25 cellular contexts compared by ENCODE assay signal in genomic region chr3:150612494-150612893, GRCh38. TPM values are rescaled to one million over a fixed set of nuclear protein-coding genes. Genes with fewer than 3 reads are reported as not detected.
A peak's percentile ranks its signal among the peaks of the same experiment; 100 is the strongest.
DNase-seq lines count a peak whose midpoint lies in the region; ATAC-seq, FAIRE-seq and TF ChIP-seq lines count a peak whose summit lies in the region.
"Had no signal": no experiment of that assay in that cellular context is flagged by ENCODE, and none has a peak within 500 bp of the region (broad histone marks: within the 10 kb centered on the region; RNA-seq: fewer than 3 reads in every experiment).

No MANE protein-coding gene starts in this region.

- no peak overlapping the region for H3K27ac ChIP-seq in CD4-positive, alpha-beta T cell (ENCODE audit: low read depth, low read length)
- no peak overlapping the region for H3K27ac ChIP-seq in KMS-11
- H3K27ac ChIP-seq in K562 (ENCODE audit: extremely low read depth, low read depth, low read length): 0 out of 3 replicates have a peak overlapping the region, but pooled peaks have one; percentile 17
- H3K27ac ChIP-seq: PC-9, RWPE1 had no signal

- H3K4me1 Mint-ChIP-seq in activated CD8-positive, alpha-beta T cell treated with anti-CD3 and anti-CD28 coated beads for 36 hours (ENCODE audit: low read depth): peaks cover 68% of the 10 kb centered on the region
- peaks cover 50% of the 10 kb centered on the region for H3K4me1 Mint-ChIP-seq in activated CD8-positive, alpha-beta T cell treated with anti-CD3 and anti-CD28 coated beads, Interleukin-2, amount 10 ng/mL, durations not matched to agents 7 days and 5 days (ENCODE audit: low read depth)
- peaks cover 71% of the 10 kb centered on the region for H3K4me1 Mint-ChIP-seq in CD4-positive, alpha-beta T cell (ENCODE audit: low read depth)

- H3K9me3 Mint-ChIP-seq in activated CD8-positive, alpha-beta T cell treated with anti-CD3 and anti-CD28 coated beads for 36 hours: no peaks in the 10 kb centered on the region
- peaks cover 5% of the 10 kb centered on the region for H3K9me3 Mint-ChIP-seq in activated CD8-positive, alpha-beta T cell treated with anti-CD3 and anti-CD28 coated beads, Interleukin-2, amount 10 ng/mL, durations not matched to agents 7 days and 5 days (ENCODE audit: insufficient read depth)
- H3K9me3 Mint-ChIP-seq in CD4-positive, alpha-beta T cell: no peaks in the 10 kb centered on the region

- H3K9me1 ChIP-seq in K562 (ENCODE audit: control insufficient read depth, insufficient read depth, low read length): no peaks in the 10 kb centered on the region

- no TSS peak for BruUV-seq in K562 (replicated peaks; lab: Mats Ljungman, UMichigan)

- H3K79me2 ChIP-seq in KMS-11 (ENCODE audit: insufficient read depth, low read depth) (peaks cover 82% of the 10 kb centered on the region), K562 (ENCODE audit: control insufficient read depth, insufficient read depth, low read length) (peaks cover 82% of the 10 kb centered on the region)

- no peak for TF ChIP-seq POLR2A in K562 (conservative IDR thresholded peaks at IDR 0.05)

- no peaks in the 10 kb centered on the region for H3K9me3 ChIP-seq in CD4-positive, alpha-beta T cell (ENCODE audit: control insufficient read depth, low read length)
- no peaks in the 10 kb centered on the region for H3K9me3 ChIP-seq in K562 (replicated peaks; ENCODE audit: control insufficient read depth, insufficient read depth, low read depth, low read length)
- H3K9me3 ChIP-seq: BE2C had no signal

- peaks cover 51% of the 10 kb centered on the region for H3K36me3 Mint-ChIP-seq in activated CD8-positive, alpha-beta T cell treated with anti-CD3 and anti-CD28 coated beads for 36 hours (ENCODE audit: low read depth)
- H3K36me3 Mint-ChIP-seq in activated CD8-positive, alpha-beta T cell treated with anti-CD3 and anti-CD28 coated beads, Interleukin-2, amount 10 ng/mL, durations not matched to agents 7 days and 5 days (ENCODE audit: low read depth): peaks cover 44% of the 10 kb centered on the region
- peaks cover 78% of the 10 kb centered on the region for H3K36me3 Mint-ChIP-seq in CD4-positive, alpha-beta T cell (ENCODE audit: low read depth)

- TF ChIP-seq EP300 in K562 (IDR thresholded peaks at IDR 0.05; ENCODE audit: low read length): no peak

- no peak overlapping the region for H3K4me3 Mint-ChIP-seq in activated CD8-positive, alpha-beta T cell treated with anti-CD3 and anti-CD28 coated beads for 36 hours
- H3K4me3 Mint-ChIP-seq in activated CD8-positive, alpha-beta T cell treated with anti-CD3 and anti-CD28 coated beads, Interleukin-2, amount 10 ng/mL, durations not matched to agents 7 days and 5 days: no peak overlapping the region
- no peak overlapping the region for H3K4me3 Mint-ChIP-seq in CD4-positive, alpha-beta T cell
- H3K4me3 Mint-ChIP-seq: GM23338 had no signal

- 33% methylated on average over 1 of the region's 1 CpG for WGBS in K562 (ENCODE audit: insufficient coverage, low coverage, missing lambda C conversion rate)

- CTCF ChIA-PET in activated CD8-positive, alpha-beta T cell treated with anti-CD3 and anti-CD28 coated beads for 36 hours (lab: Charles Lee): interaction anchor here (2.4 kb wide), 1 partner anchor 109 kb away, joined by 7 read pairs; no protein-coding TSS in a partner anchor
- CTCF ChIA-PET in activated CD8-positive, alpha-beta T cell treated with anti-CD3 and anti-CD28 coated beads, Interleukin-2, amount 10 ng/mL, durations not matched to agents 7 days and 5 days (lab: Charles Lee): interaction anchor here (0.8 to 1.1 kb wide), 2 partner anchors 10 to 23 kb away, joined by 3 to 4 read pairs; partner anchors contain the start of gene SELENOT
- CTCF ChIA-PET in CD4-positive, alpha-beta T cell (lab: Charles Lee): interaction anchor here (0.7 kb wide), 1 partner anchor 10 kb away, joined by 3 read pairs; no protein-coding TSS in a partner anchor
- CTCF ChIA-PET in K562 (lab: Yijun Ruan, JAX; ENCODE audit: low intra/inter-chr PET ratio): no interaction called here

- no peaks in the 10 kb centered on the region for H3K27me3 ChIP-seq in CD4-positive, alpha-beta T cell (ENCODE audit: control insufficient read depth, insufficient read depth, low read length)
- H3K27me3 ChIP-seq in KMS-11 (ENCODE audit: insufficient read depth, low read depth) (no peaks in the 10 kb centered on the region), K562 (ENCODE audit: control insufficient read depth in 2 of 2, insufficient read depth in 2 of 2, low read length in 2 of 2) (no peaks in the 10 kb centered on the region)
- H3K27me3 ChIP-seq: BE2C had no signal

- peak overlapping the region; percentile 38 for H3K27ac Mint-ChIP-seq in activated CD8-positive, alpha-beta T cell treated with anti-CD3 and anti-CD28 coated beads for 36 hours
- no peak overlapping the region for H3K27ac Mint-ChIP-seq in activated CD8-positive, alpha-beta T cell treated with anti-CD3 and anti-CD28 coated beads, Interleukin-2, amount 10 ng/mL, durations not matched to agents 7 days and 5 days
- peak overlapping the region; percentile 14 for H3K27ac Mint-ChIP-seq in CD4-positive, alpha-beta T cell
- H3K27ac Mint-ChIP-seq: GM23338 had no signal

- POLR2A ChIA-PET in activated CD8-positive, alpha-beta T cell treated with anti-CD3 and anti-CD28 coated beads for 36 hours (lab: Charles Lee): interaction anchor here (0.7 to 3.1 kb wide), 5 partner anchors 10 to 24 kb away, joined by 3 to 14 read pairs (median 3); partner anchors contain the start of gene SELENOT
- POLR2A ChIA-PET in activated CD8-positive, alpha-beta T cell treated with anti-CD3 and anti-CD28 coated beads, Interleukin-2, amount 10 ng/mL, durations not matched to agents 7 days and 5 days (lab: Charles Lee): interaction anchor here (2.0 kb wide), 1 partner anchor 9 kb away, joined by 11 read pairs; the partner anchor contains the start of gene SELENOT
- POLR2A ChIA-PET in CD4-positive, alpha-beta T cell (lab: Charles Lee): interaction anchor here (1.0 to 1.5 kb wide), 2 partner anchors 9 to 90 kb away, joined by 3 to 5 read pairs; partner anchors contain the start of gene SELENOT
- POLR2A ChIA-PET in K562 (lab: Yijun Ruan, JAX): interaction anchor here (0.8 to 1.3 kb wide), 2 partner anchors 9 to 13 kb away, joined by 3 to 4 read pairs; partner anchors contain the start of gene SELENOT

- H3K36me3 ChIP-seq in KMS-11 (ENCODE audit: insufficient read depth): peaks cover 8% of the 10 kb centered on the region; the same call in 1 of the 2 replicates
- H3K36me3 ChIP-seq in K562 (ENCODE audit: control insufficient read depth, insufficient read depth, low read length): peaks cover 51% of the 10 kb centered on the region

- intact Hi-C loops in activated CD8-positive, alpha-beta T cell treated with anti-CD3 and anti-CD28 coated beads for 36 hours (cut with micrococcal nuclease): no loop called here
- intact Hi-C loops in CD4-positive, alpha-beta T cell (cut with DNase I, micrococcal nuclease): no loop called here
- intact Hi-C loops in K562 (cut with micrococcal nuclease): no loop called here

- H4K20me1 ChIP-seq in KMS-11 (ENCODE audit: insufficient read depth): peaks cover 66% of the 10 kb centered on the region
- peaks cover 9% of the 10 kb centered on the region; the same call in 1 of the 2 replicates for H4K20me1 ChIP-seq in K562 (replicated peaks; ENCODE audit: control insufficient read depth, insufficient read depth, low read length)

- no peaks in the 10 kb centered on the region for H3K27me3 Mint-ChIP-seq in activated CD8-positive, alpha-beta T cell treated with anti-CD3 and anti-CD28 coated beads for 36 hours
- no peaks in the 10 kb centered on the region for H3K27me3 Mint-ChIP-seq in activated CD8-positive, alpha-beta T cell treated with anti-CD3 and anti-CD28 coated beads, Interleukin-2, amount 10 ng/mL, durations not matched to agents 7 days and 5 days (ENCODE audit: low read depth)
- H3K27me3 Mint-ChIP-seq in CD4-positive, alpha-beta T cell: no peaks in the 10 kb centered on the region
- H3K27me3 Mint-ChIP-seq: CD4-positive, alpha-beta memory T cell had no signal

- no peak for FAIRE-seq in K562 (lab: Jason Lieb, UNC)
- FAIRE-seq: A204.1, HepG2 had no signal

- H3K9ac ChIP-seq in KMS-11 (no peak overlapping the region), K562 (ENCODE audit: insufficient read depth in 1 of 2, low read depth in 2 of 2, low read length in 2 of 2) (no peak overlapping the region)

- no peak for TF ChIP-seq CTCF in activated CD8-positive, alpha-beta T cell treated with anti-CD3 and anti-CD28 coated beads for 36 hours (IDR thresholded peaks at IDR 0.05)
- TF ChIP-seq CTCF in CD4-positive, alpha-beta T cell (IDR thresholded peaks at IDR 0.05): no peak
- TF ChIP-seq CTCF in KMS-11 (conservative IDR thresholded peaks at IDR 0.05; ENCODE audit: low read depth, low read length) (no peak), K562 (IDR thresholded peaks at IDR 0.05 in 2 of 3, conservative IDR thresholded peaks at IDR 0.05 in 1 of 3; ENCODE audit: insufficient read depth in 2 of 3, low read depth in 1 of 3, low read length in 3 of 3) (no peak)

- H3K4me2 ChIP-seq in KMS-11 (peak overlapping the region; percentile 30; the same call in 1 of the 2 replicates), K562 (ENCODE audit: insufficient read depth, low read length) (no peak overlapping the region)
- H3K4me2 ChIP-seq: GM23338, PC-9 had no signal

- no peak overlapping the region for H2AFZ ChIP-seq in KMS-11 (ENCODE audit: low read depth)
- H2AFZ ChIP-seq in K562 (ENCODE audit: low read depth, low read length): no peak overlapping the region
- H2AFZ ChIP-seq: GM23338, PC-9 had no signal

- H3K4me1 ChIP-seq in KMS-11 (ENCODE audit: low read depth, poor library complexity, severe bottlenecking): peaks cover 68% of the 10 kb centered on the region
- H3K4me1 ChIP-seq in K562 (replicated peaks in 1 of 2; ENCODE audit: control insufficient read depth in 2 of 2, insufficient read depth in 2 of 2, low read length in 2 of 2): peaks cover 6 to 12% of the 10 kb centered on the region in 2 experiments; a peak in 4 of 5 replicates

- in situ Hi-C loops in K562 (cut with MboI): no loop called here

- no peak for ATAC-seq in activated CD8-positive, alpha-beta T cell treated with anti-CD3 and anti-CD28 coated beads for 36 hours
- ATAC-seq in activated CD8-positive, alpha-beta T cell treated with anti-CD3 and anti-CD28 coated beads, Interleukin-2, amount 10 ng/mL, durations not matched to agents 7 days and 5 days: no peak
- no peak for ATAC-seq in CD4-positive, alpha-beta T cell (ENCODE audit: poor library complexity)
- no peak for ATAC-seq in K562
- ATAC-seq: HCT116, HepG2 had no signal

- no peak for TF ChIP-seq RAD21 in K562 (CRISPR knock-in tag; conservative IDR thresholded peaks at IDR 0.05 in 1 of 2, IDR thresholded peaks at IDR 0.05 in 1 of 2)

- no peak for DNase-seq in activated CD8-positive, alpha-beta T cell treated with anti-CD3 and anti-CD28 coated beads for 36 hours
- DNase-seq in activated CD8-positive, alpha-beta T cell treated with anti-CD3 and anti-CD28 coated beads, Interleukin-2, amount 10 ng/mL, durations not matched to agents 7 days and 5 days: no peak
- DNase-seq in CD4-positive, alpha-beta T cell: no peak
- no peak for DNase-seq in K562 (ENCODE audit: extremely low read depth in 1 of 4, low spot score in 3 of 4)
- no peak for DNase-seq in NCI-H524 treated with DMSO at 0.1 percent for 48 hours (lab: John Stamatoyannopoulos, UW)
- no peak for DNase-seq in NCI-H1436 (lab: John Stamatoyannopoulos, UW)
- DNase-seq: BE2C; CD4-positive, alpha-beta memory T cell; DMS153; GDM1; KG1; MV-4-11; NCI-H187; NCI-H2107; NCI-H2227 treated with DMSO at 0.1 percent for 48 hours; NCI-H510A treated with DMSO at 0.1 percent for 48 hours; NCI-H82; PC-9; SIG-M5 had no signal

- H3K4me3 ChIP-seq in KMS-11 (IDR thresholded peaks at IDR 0.05; ENCODE audit: insufficient read depth, low read depth, low read length) (no peak overlapping the region), K562 (no peak overlapping the region)
- H3K4me3 ChIP-seq: GM23338, PC-9 had no signal

RNA-seq across cellular contexts. Expression of gene SELENOT, which starts 9.4 kb away (rescaled TPM):
- total RNA-seq in activated CD8-positive, alpha-beta T cell treated with anti-CD3 and anti-CD28 coated beads for 36 hours: 10 to 100 TPM; 77.6 to 89.8 TPM
- 100 to 1,000 TPM in 1 of 2 experiments, 10 to 100 TPM in 1; 99.8 to 104 TPM for total RNA-seq in activated CD8-positive, alpha-beta T cell treated with anti-CD3 and anti-CD28 coated beads, Interleukin-2, amount 10 ng/mL, durations not matched to agents 7 days and 5 days
- total RNA-seq in CD4-positive, alpha-beta T cell: 100 to 1,000 TPM; 110 to 115 TPM
- total RNA-seq in K562 (2011; cell fraction: chromatin; rRNA removed; ENCODE audit: low replicate concordance): 133 and 136 TPM in 2 replicates
- 117 and 123 TPM in 2 replicates for total RNA-seq in K562 (2011; cell fraction: nucleolus; rRNA removed)
- 217 and 281 TPM in 2 replicates for total RNA-seq in K562 (2011; cell fraction: nucleoplasm; rRNA removed)
- total RNA-seq in K562 (2014; rRNA removed): 33.0 and 107 TPM in 2 replicates
- total RNA-seq in K562 (2014; rRNA removed; fragmentation: Illumina TruSeq; extraction: Trizol): 91.9 and 96.1 TPM in 2 replicates
- 64.5 and 65.0 TPM in 2 replicates for total RNA-seq in K562 (2015; rRNA removed; fragmentation: Illumina TruSeq; extraction: Trizol)
- total RNA-seq in K562 (2021): 72.0 and 74.0 TPM in 2 replicates
- polyA plus RNA-seq in K562 (2011; rRNA removed): 273 and 411 TPM in 2 replicates
- polyA plus RNA-seq in K562 (2011; cell fraction: cytosol; rRNA removed): 213 and 267 TPM in 2 replicates
- polyA plus RNA-seq in K562 (2011; cell fraction: nucleus; rRNA removed): 157 and 163 TPM in 2 replicates
- 69.8 and 94.5 TPM in 2 replicates for polyA plus RNA-seq in K562 (2012)
- polyA plus RNA-seq in K562 (2014; fragmentation: Illumina TruSeq; extraction: Trizol): 132 and 151 TPM in 2 replicates
- 100 to 1,000 TPM; 261 to 317 TPM for polyA plus RNA-seq in K562 (2014; fragmentation: Nextera tagmentation; extraction: Ambion mirVana)
- polyA plus RNA-seq in K562 (2014; rRNA removed): 67.4 and 84.2 TPM in 2 replicates
- polyA minus RNA-seq in K562 (2011; rRNA and poly(A)+ RNA removed): 314 and 366 TPM in 2 replicates
- 55.2 and 99.0 TPM in 2 replicates for polyA minus RNA-seq in K562 (2011; cell fraction: cytosol; rRNA and poly(A)+ RNA removed)
- polyA minus RNA-seq in K562 (2011; cell fraction: nucleus; rRNA and poly(A)+ RNA removed): 27.2 and 43.2 TPM in 2 replicates
